9 cellular contexts compared by ENCODE assay signal in genomic region chr4:80471701-80472100, GRCh38.
DNase-seq lines count a peak whose midpoint lies in the region; ATAC-seq and TF ChIP-seq lines count a peak whose summit lies in the region.
"Had no signal": no experiment of that assay in that cellular context is flagged by ENCODE, and none has a peak within 500 bp of the region (broad histone marks: within the 10 kb centered on the region; RNA-seq: fewer than 3 reads in every experiment).

No MANE protein-coding gene starts in this region.

- no peak for ATAC-seq in GM18502 (IDR thresholded peaks at IDR 0.05; ENCODE audit: poor library complexity, unreplicated experiment)

- CTCF ChIA-PET in MCF 10A (lab: Yijun Ruan, JAX), result no interaction called here
- CTCF ChIA-PET in activated CD4-positive, alpha-beta memory T cell treated with anti-CD3 and anti-CD28 coated beads for 36 hours (lab: Charles Lee), result no interaction called here

- H3K36me3 Mint-ChIP-seq in MCF 10A (ENCODE audit: insufficient read depth, unreplicated experiment), result no peaks in the 10 kb centered on the region
- H3K36me3 Mint-ChIP-seq in mesothelial cell of epicardium, result no peaks in the 10 kb centered on the region
- no peaks in the 10 kb centered on the region for H3K36me3 Mint-ChIP-seq in activated T-cell treated with anti-CD3 and anti-CD28 coated beads, Interleukin-2, amount 50 U/mL, for 24 hours (ENCODE audit: low read depth)
- no peaks in the 10 kb centered on the region for H3K36me3 Mint-ChIP-seq in activated CD4-positive, alpha-beta memory T cell treated with anti-CD3 and anti-CD28 coated beads for 36 hours

- intact Hi-C loops in MCF 10A (cut with micrococcal nuclease), result no loop called here
- intact Hi-C loops in activated CD4-positive, alpha-beta memory T cell treated with anti-CD3 and anti-CD28 coated beads for 36 hours (cut with micrococcal nuclease), result no loop called here

- H3K4me3 ChIP-seq in tibial nerve, result peak overlapping the region in 2 of 4 donors; percentile 10 to 17

- no peaks in the 10 kb centered on the region for H3K27me3 ChIP-seq in tibial nerve

- TF ChIP-seq CTCF in MCF 10A (IDR thresholded peaks at IDR 0.05; ENCODE audit: unreplicated experiment), result no peak
- TF ChIP-seq CTCF in mesothelial cell of epicardium (IDR thresholded peaks at IDR 0.05; ENCODE audit: unreplicated experiment), result no peak
- TF ChIP-seq CTCF in tibial nerve (IDR thresholded peaks at IDR 0.05), result no peak

- no peaks in the 10 kb centered on the region for H3K9me3 ChIP-seq in tibial nerve
- H3K9me3 ChIP-seq: Caco-2 had no signal

- DNase-seq in DMS53 (lab: John Stamatoyannopoulos, UW), result peak; percentile 89
- DNase-seq in NCI-H187 treated with DMSO at 0.1 percent for 48 hours (lab: John Stamatoyannopoulos, UW), result peak; percentile 73
- peak; percentile 26 for DNase-seq in MCF 10A (ENCODE audit: unreplicated experiment)
- DNase-seq in mesothelial cell of epicardium (ENCODE audit: low spot score in 2 of 2, unreplicated experiment in 2 of 2), result no peak
- DNase-seq in activated T-cell treated with anti-CD3 and anti-CD28 coated beads, Interleukin-2, amount 50 U/mL, for 24 hours, result no peak
- no peak for DNase-seq in activated CD4-positive, alpha-beta memory T cell treated with anti-CD3 and anti-CD28 coated beads for 36 hours
- no peak for DNase-seq in tibial nerve (ENCODE audit: low spot score in 2 of 2)

- H3K4me1 ChIP-seq in tibial nerve, result no peaks in the 10 kb centered on the region
- H3K4me1 ChIP-seq: Caco-2 had no signal

- H3K4me3 Mint-ChIP-seq in MCF 10A (ENCODE audit: unreplicated experiment) (no peak overlapping the region), mesothelial cell of epicardium (no peak overlapping the region)
- no peak overlapping the region for H3K4me3 Mint-ChIP-seq in activated T-cell treated with anti-CD3 and anti-CD28 coated beads, Interleukin-2, amount 50 U/mL, for 24 hours
- H3K4me3 Mint-ChIP-seq in activated CD4-positive, alpha-beta memory T cell treated with anti-CD3 and anti-CD28 coated beads for 36 hours, result no peak overlapping the region

- H3K9me3 Mint-ChIP-seq in MCF 10A (ENCODE audit: unreplicated experiment) (no peaks in the 10 kb centered on the region), mesothelial cell of epicardium (no peaks in the 10 kb centered on the region)
- H3K9me3 Mint-ChIP-seq in activated T-cell treated with anti-CD3 and anti-CD28 coated beads, Interleukin-2, amount 50 U/mL, for 24 hours, result no peaks in the 10 kb centered on the region
- no peaks in the 10 kb centered on the region for H3K9me3 Mint-ChIP-seq in activated CD4-positive, alpha-beta memory T cell treated with anti-CD3 and anti-CD28 coated beads for 36 hours

- no peak for TF ChIP-seq EP300 in tibial nerve (IDR thresholded peaks at IDR 0.05)

- WGBS in tibial nerve, 2 donors, result 30 to 32% methylated on average over 9 of the region's 9 CpGs

- no peak overlapping the region for H3K27ac ChIP-seq in tibial nerve

- peak overlapping the region; percentile 65 for H3K27ac Mint-ChIP-seq in MCF 10A (ENCODE audit: low read depth, unreplicated experiment)
- peak overlapping the region; percentile 49 for H3K27ac Mint-ChIP-seq in mesothelial cell of epicardium
- no peak overlapping the region for H3K27ac Mint-ChIP-seq in activated T-cell treated with anti-CD3 and anti-CD28 coated beads, Interleukin-2, amount 50 U/mL, for 24 hours
- H3K27ac Mint-ChIP-seq in activated CD4-positive, alpha-beta memory T cell treated with anti-CD3 and anti-CD28 coated beads for 36 hours, result no peak overlapping the region

- H3K4me1 Mint-ChIP-seq in MCF 10A (ENCODE audit: insufficient read depth, unreplicated experiment), result peaks cover 4% of the 10 kb centered on the region
- H3K4me1 Mint-ChIP-seq in mesothelial cell of epicardium, result peaks cover 7% of the 10 kb centered on the region
- H3K4me1 Mint-ChIP-seq in activated T-cell treated with anti-CD3 and anti-CD28 coated beads, Interleukin-2, amount 50 U/mL, for 24 hours (ENCODE audit: low read depth), result peaks cover 10% of the 10 kb centered on the region
- peaks cover 6% of the 10 kb centered on the region for H3K4me1 Mint-ChIP-seq in activated CD4-positive, alpha-beta memory T cell treated with anti-CD3 and anti-CD28 coated beads for 36 hours (ENCODE audit: low read depth)

- TF ChIP-seq POLR2A in tibial nerve (IDR thresholded peaks at IDR 0.05), result no peak

- H3K36me3 ChIP-seq in tibial nerve, result no peaks in the 10 kb centered on the region

- no peaks in the 10 kb centered on the region for H3K27me3 Mint-ChIP-seq in MCF 10A (ENCODE audit: insufficient read depth, unreplicated experiment)
- H3K27me3 Mint-ChIP-seq in mesothelial cell of epicardium (ENCODE audit: low read depth), result no peaks in the 10 kb centered on the region
- no peaks in the 10 kb centered on the region for H3K27me3 Mint-ChIP-seq in activated T-cell treated with anti-CD3 and anti-CD28 coated beads, Interleukin-2, amount 50 U/mL, for 24 hours
- H3K27me3 Mint-ChIP-seq in activated CD4-positive, alpha-beta memory T cell treated with anti-CD3 and anti-CD28 coated beads for 36 hours, result no peaks in the 10 kb centered on the region

- POLR2A ChIA-PET in MCF 10A (lab: Yijun Ruan, JAX), result interaction anchor here (0.7 kb wide), 1 partner anchor 16 kb away, joined by 3 read pairs; no protein-coding TSS in a partner anchor
- POLR2A ChIA-PET in activated CD4-positive, alpha-beta memory T cell treated with anti-CD3 and anti-CD28 coated beads for 36 hours (lab: Charles Lee), result no interaction called here

- BruUV-seq in MCF 10A (replicated peaks; lab: Mats Ljungman, UMichigan), result no TSS peak

Comparison
In these comparisons a context has a peak if more than half of its experiments do, and no peak if none do; other contexts are left out.
1. DNase-seq: peak in DMS53 (single experiment), NCI-H187 treated with DMSO at 0.1 percent for 48 hours (single experiment) and MCF 10A (single experiment); none in mesothelial cell of epicardium (0 of 2), activated T-cell treated with anti-CD3 and anti-CD28 coated beads, Interleukin-2, amount 50 U/mL, for 24 hours (single experiment), activated CD4-positive, alpha-beta memory T cell treated with anti-CD3 and anti-CD28 coated beads for 36 hours (single experiment) and tibial nerve (0 of 2).
2. H3K27ac Mint-ChIP-seq: peak in MCF 10A (single experiment) and mesothelial cell of epicardium (single experiment); none in activated T-cell treated with anti-CD3 and anti-CD28 coated beads, Interleukin-2, amount 50 U/mL, for 24 hours (single experiment) and activated CD4-positive, alpha-beta memory T cell treated with anti-CD3 and anti-CD28 coated beads for 36 hours (single experiment).